Comparison of ENCODE assay signal across 13 cellular contexts in the genomic region with DNA sequence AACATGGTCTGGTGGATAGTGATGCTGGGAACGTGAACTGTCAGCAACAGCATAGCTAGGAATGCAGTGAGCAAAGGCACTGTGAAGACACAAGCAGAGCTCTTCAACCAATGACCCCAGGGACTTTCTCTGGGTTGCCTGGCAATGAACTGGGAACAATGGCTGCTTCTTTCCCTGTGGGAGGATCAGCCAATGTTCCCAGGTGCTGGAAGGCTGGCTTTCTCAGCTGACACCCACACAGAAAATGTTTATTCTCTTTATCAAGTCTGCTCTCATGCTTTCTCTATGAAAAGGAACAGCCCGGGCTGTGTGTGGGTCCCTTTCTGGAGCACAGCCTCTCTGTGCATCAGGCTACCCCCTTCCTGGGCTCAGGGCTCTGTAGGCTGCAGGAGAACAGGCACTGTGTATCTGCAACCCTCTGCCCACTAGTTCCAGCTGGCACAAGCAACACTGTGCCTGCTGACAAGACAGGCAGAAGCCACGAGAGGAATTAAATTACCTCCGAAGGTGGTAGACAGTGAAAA. TPM values are rescaled to one million over a fixed set of nuclear protein-coding genes. Genes with fewer than 3 reads are reported as not detected.
A peak's percentile ranks its signal among the peaks of the same experiment; 100 is the strongest.
DNase-seq lines count a peak whose midpoint lies in the region; ATAC-seq and TF ChIP-seq lines count a peak whose summit lies in the region.
"Had no signal": no experiment of that assay in that cellular context is flagged by ENCODE, and none has a peak within 500 bp of the region (broad histone marks: within the 10 kb centered on the region; RNA-seq: fewer than 3 reads in every experiment).

No MANE protein-coding gene starts in this region.

- ATAC-seq in IMR-90 (ENCODE audit: low read depth) (peak; percentile 60), T-helper 17 cell (no peak), T-cell (replicated peaks in 1 of 4) (no peak)
- no peak for ATAC-seq in stimulated activated memory B cell treated with anti-CD40 and anti-IgM and Interleukin-4, amounts not matched to agents 10 μg/mL and 1 μg/mL and 100 μg/mL, for 72 hours
- ATAC-seq: activated naive CD4-positive, alpha-beta T cell treated with anti-CD3 and anti-CD28 coated beads, Interleukin-2, amount 50 U/mL, for 72 hours had no signal

- H4K8ac ChIP-seq in IMR-90 (ENCODE audit: low read depth in 2 of 2, low read length in 2 of 2) = no peak overlapping the region

- H3K4me1 Mint-ChIP-seq in T-helper 17 cell = peaks cover 9% of the 10 kb centered on the region
- H3K4me1 Mint-ChIP-seq in stimulated activated memory B cell treated with anti-CD40 and anti-IgM and Interleukin-4, amounts not matched to agents 10 μg/mL and 1 μg/mL and 100 μg/mL, for 72 hours = peaks cover 22% of the 10 kb centered on the region
- peaks cover 3 to 14% (median 4%) of the 10 kb centered on the region in 3 donors for H3K4me1 Mint-ChIP-seq in T-cell

- H3K4ac ChIP-seq in IMR-90 (ENCODE audit: low read depth, low read length) = no peak overlapping the region

- no peak overlapping the region for H2AFZ ChIP-seq in IMR-90 (replicated peaks; ENCODE audit: low read length, poor library complexity)

- no peak overlapping the region for H4K91ac ChIP-seq in IMR-90 (ENCODE audit: insufficient read depth, low read depth, low read length)

- H3K23ac ChIP-seq in IMR-90 (ENCODE audit: low read depth, low read length) = no peak overlapping the region

- no peak for DNase-seq in IMR-90
- no peak for DNase-seq in SK-N-MC (ENCODE audit: low read depth, low spot score)
- DNase-seq in hypothalamus (lab: John Stamatoyannopoulos, UW) = peak in 43 of 51 donors; percentile 11 to 91 (median 59)
- peak; percentile 93 for DNase-seq in pons (ENCODE audit: low spot score)
- DNase-seq in T-helper 17 cell = no peak
- DNase-seq in T-cell = no peak
- DNase-seq: activated CD4-positive, CD25-positive, alpha-beta regulatory T cell; esophagus squamous epithelium; NCI-H1436; sigmoid colon; stimulated activated naive CD8-positive, alpha-beta T cell treated with anti-CD3 and anti-CD28 coated beads, Interleukin-15, Interleukin-2, amounts not matched to agents 100 U/mL and 50 U/mL, for 24 hours had no signal

- intact Hi-C loops in IMR-90 (cut with micrococcal nuclease) = no loop called here

- H2BK20ac ChIP-seq in IMR-90 (ENCODE audit: low read depth, low read length) = no peak overlapping the region

- H3K9me3 Mint-ChIP-seq in stimulated activated memory B cell treated with anti-CD40 and anti-IgM and Interleukin-4, amounts not matched to agents 10 μg/mL and 1 μg/mL and 100 μg/mL, for 72 hours = no peaks in the 10 kb centered on the region
- no peaks in the 10 kb centered on the region for H3K9me3 Mint-ChIP-seq in T-cell
- H3K9me3 Mint-ChIP-seq: activated naive CD4-positive, alpha-beta T cell treated with anti-CD3 and anti-CD28 coated beads, Interleukin-2, amount 50 U/mL, for 72 hours had no signal

- BruUV-seq in IMR-90 (replicated peaks; lab: Mats Ljungman, UMichigan) = no TSS peak

- H3K27me3 ChIP-seq in IMR-90 (ENCODE audit: control insufficient read depth, insufficient read depth, low read length) = no peaks in the 10 kb centered on the region
- H3K27me3 ChIP-seq: esophagus squamous epithelium, sigmoid colon had no signal

- no peak overlapping the region for H3K27ac ChIP-seq in IMR-90 (ENCODE audit: insufficient read depth, low read length)
- peak overlapping the region; percentile 100 for H3K27ac ChIP-seq in SK-N-MC
- H3K27ac ChIP-seq: esophagus squamous epithelium, sigmoid colon had no signal

- H4K20me1 ChIP-seq in IMR-90 (ENCODE audit: insufficient read depth, low read length) = no peaks in the 10 kb centered on the region

- POLR2A ChIA-PET in IMR-90 (lab: Charles Lee; ENCODE audit: unreplicated experiment) (no interaction called here), T-cell (lab: Charles Lee) (interaction anchor here in 1 of 2 donors (1.1 to 1.2 kb wide), 2 partner anchors 14 to 18 kb away, joined by 3 to 6 read pairs; a partner anchor contains a TSS)

- H3K14ac ChIP-seq in IMR-90 (replicated peaks; ENCODE audit: low read depth, low read length) = no peak overlapping the region

- H4K5ac ChIP-seq in IMR-90 (ENCODE audit: low read depth, low read length) = no peak overlapping the region

- CTCF ChIA-PET in IMR-90 (lab: Yijun Ruan, JAX) (no interaction called here), T-cell (lab: Charles Lee) (no interaction called here)

- peaks cover 11% of the 10 kb centered on the region for H3K36me3 ChIP-seq in IMR-90 (ENCODE audit: control insufficient read depth, insufficient read depth, low read length)
- peaks cover 3% of the 10 kb centered on the region; the same call in 1 of the 2 replicates for H3K36me3 ChIP-seq in SK-N-MC (ENCODE audit: insufficient read depth, low read length)

- in situ Hi-C loops in IMR-90 (cut with MboI; ENCODE audit: low sequenced_read_pairs) = no loop called here

- H3K36me3 Mint-ChIP-seq in T-helper 17 cell (ENCODE audit: low read depth) = peaks cover 2% of the 10 kb centered on the region
- peaks cover 38% of the 10 kb centered on the region for H3K36me3 Mint-ChIP-seq in stimulated activated memory B cell treated with anti-CD40 and anti-IgM and Interleukin-4, amounts not matched to agents 10 μg/mL and 1 μg/mL and 100 μg/mL, for 72 hours
- peaks cover 17% of the 10 kb centered on the region for H3K36me3 Mint-ChIP-seq in T-cell
- H3K36me3 Mint-ChIP-seq: activated naive CD4-positive, alpha-beta T cell treated with anti-CD3 and anti-CD28 coated beads, Interleukin-2, amount 50 U/mL, for 72 hours had no signal

- H3K4me3 Mint-ChIP-seq in T-helper 17 cell = no peak overlapping the region
- no peak overlapping the region for H3K4me3 Mint-ChIP-seq in stimulated activated memory B cell treated with anti-CD40 and anti-IgM and Interleukin-4, amounts not matched to agents 10 μg/mL and 1 μg/mL and 100 μg/mL, for 72 hours
- H3K4me3 Mint-ChIP-seq in T-cell = no peak overlapping the region

- no peaks in the 10 kb centered on the region for H3K79me1 ChIP-seq in IMR-90 (ENCODE audit: low read depth in 1 of 2, low read length in 2 of 2)

- TF ChIP-seq CTCF in IMR-90 (conservative IDR thresholded peaks at IDR 0.05; ENCODE audit: low read depth, low read length) = no peak

- TF ChIP-seq RAD21 in IMR-90 (IDR thresholded peaks at IDR 0.05; ENCODE audit: low read length) = no peak

- H3K4me2 ChIP-seq in IMR-90 (ENCODE audit: low read depth, low read length) = no peak overlapping the region

- H2AK5ac ChIP-seq in IMR-90 (ENCODE audit: low read depth, low read length) = no peak overlapping the region

- H2BK15ac ChIP-seq in IMR-90 (ENCODE audit: low read depth, low read length) = no peak overlapping the region

- no peak overlapping the region for H3K4me3 ChIP-seq in IMR-90 (ENCODE audit: insufficient read depth, low read depth, low read length)
- no peak overlapping the region for H3K4me3 ChIP-seq in SK-N-MC
- H3K4me3 ChIP-seq: esophagus squamous epithelium, sigmoid colon had no signal

- no CpG with 5 or more reads among the region's 4 CpGs for WGBS in IMR-90 (ENCODE audit: extremely low coverage in 2 of 2, insufficient read length in 1 of 2), 2 experiments

- H3K27ac Mint-ChIP-seq in T-helper 17 cell (no peak overlapping the region), T-cell (no peak overlapping the region)
- H3K27ac Mint-ChIP-seq in stimulated activated memory B cell treated with anti-CD40 and anti-IgM and Interleukin-4, amounts not matched to agents 10 μg/mL and 1 μg/mL and 100 μg/mL, for 72 hours = no peak overlapping the region
- H3K27ac Mint-ChIP-seq: activated naive CD4-positive, alpha-beta T cell treated with anti-CD3 and anti-CD28 coated beads, Interleukin-2, amount 50 U/mL, for 72 hours had no signal

- H3K18ac ChIP-seq in IMR-90 (ENCODE audit: low read depth, low read length) = no peak overlapping the region

- no peaks in the 10 kb centered on the region for H3K4me1 ChIP-seq in IMR-90 (ENCODE audit: control insufficient read depth, insufficient read depth, low read length)
- H3K4me1 ChIP-seq: esophagus squamous epithelium, sigmoid colon had no signal

- TF ChIP-seq POLR2A in IMR-90 (IDR thresholded peaks at IDR 0.05; ENCODE audit: low read depth, low read length) = no peak

- no peak overlapping the region for H3K9ac ChIP-seq in IMR-90 (ENCODE audit: low read depth, low read length)
- H3K9ac ChIP-seq in SK-N-MC (ENCODE audit: insufficient read length) = no peak overlapping the region

- H3K56ac ChIP-seq in IMR-90 (ENCODE audit: extremely low read depth, insufficient read depth, low read length) = no peak overlapping the region

- H2BK120ac ChIP-seq in IMR-90 (ENCODE audit: low read depth, low read length) = no peak overlapping the region

- dilution Hi-C loops in IMR-90 (cut with HindIII; ENCODE audit: low sequenced_read_pairs, unreplicated experiment) = no loop called here

- H3K27me3 Mint-ChIP-seq in T-helper 17 cell (no peaks in the 10 kb centered on the region), T-cell (no peaks in the 10 kb centered on the region)
- no peaks in the 10 kb centered on the region for H3K27me3 Mint-ChIP-seq in stimulated activated memory B cell treated with anti-CD40 and anti-IgM and Interleukin-4, amounts not matched to agents 10 μg/mL and 1 μg/mL and 100 μg/mL, for 72 hours

- H3K9me3 ChIP-seq in IMR-90 (ENCODE audit: control insufficient read depth, insufficient read depth, low read length) (no peaks in the 10 kb centered on the region), SK-N-MC (ENCODE audit: low read depth, low read length) (no peaks in the 10 kb centered on the region), T-helper 17 cell (ENCODE audit: control insufficient read depth, low read length, poor library complexity, severe bottlenecking) (no peaks in the 10 kb centered on the region)
- H3K9me3 ChIP-seq: esophagus squamous epithelium, sigmoid colon had no signal

- H2AK9ac ChIP-seq in IMR-90 (replicated peaks; ENCODE audit: low read depth, low read length, poor library complexity) = no peak overlapping the region

- no peak overlapping the region for H2BK5ac ChIP-seq in IMR-90 (ENCODE audit: low read depth, low read length, poor library complexity, severe bottlenecking)

- no peaks in the 10 kb centered on the region; the same call in 1 of the 2 replicates for H3K9me1 ChIP-seq in IMR-90 (ENCODE audit: insufficient read depth, low read length)

TF ChIP-seq in IMR-90, 13 proteins besides CTCF, POLR2A, EP300 and RAD21 (continues in another document):
- TF ChIP-seq BHLHE40 (IDR thresholded peaks at IDR 0.05; ENCODE audit: low read depth, low read length) (no peak), SMC3 (IDR thresholded peaks at IDR 0.05; ENCODE audit: low read depth, low read length) (no peak), FOS (IDR thresholded peaks at IDR 0.05; ENCODE audit: low read depth, low read length) (no peak)

RNA-seq across cellular contexts. Expression of a gene that starts 54.2 kb away (rescaled TPM):
- 13.6 and 14.9 TPM in 2 replicates for total RNA-seq in IMR-90 (2012; rRNA removed)
- 11.7 and 15.7 TPM in 2 replicates for polyA plus RNA-seq in IMR-90 (2012; rRNA removed)
- 9.0 and 14.0 TPM in 2 replicates for polyA plus RNA-seq in IMR-90 (2012; cell fraction: cytosol; rRNA removed)
- 8.4 and 16.6 TPM in 2 replicates for polyA plus RNA-seq in IMR-90 (2012; cell fraction: nucleus; rRNA removed; ENCODE audit: low replicate concordance)
- 1 to 10 TPM; 1.2 to 2.4 TPM for total RNA-seq in T-helper 17 cell
- total RNA-seq in T-cell = 1 to 10 TPM; 1.0 to 2.4 (median 1.8) TPM

Comparison
In these comparisons a context has a peak if more than half of its experiments do, and no peak if none do; other contexts are left out.
1. DNase-seq: peak in hypothalamus (43 of 51) and pons (single experiment); none in IMR-90 (single experiment), SK-N-MC (single experiment), T-helper 17 cell (0 of 3) and T-cell (0 of 34).